1 cellular context compared by ENCODE assay signal in genomic region chr1:205590777-205591513, GRCh38.
TF ChIP-seq lines count a peak whose summit lies in the region.

No MANE protein-coding gene starts in this region.

TF ChIP-seq in endothelial cell of umbilical vein, 7 proteins besides CTCF, POLR2A, EP300 and RAD21:
- TF ChIP-seq POLR2AphosphoS5 (IDR thresholded peaks at IDR 0.05; ENCODE audit: insufficient read depth, low read depth, low read length) (no peak), FOS (IDR thresholded peaks at IDR 0.05; ENCODE audit: borderline replicate concordance, insufficient read depth, low read length) (no peak), MAX (IDR thresholded peaks at IDR 0.05; ENCODE audit: insufficient read depth, insufficient read length) (no peak), GATA2 (IDR thresholded peaks at IDR 0.05; ENCODE audit: insufficient read depth, insufficient read length, low read depth, low read length) (peak; percentile 22)
TF ChIP-seq in endothelial cell of umbilical vein: peak in this region for 1.
